ENCODE assay signal across 10 cellular contexts in genomic region chr9:137311171-137311970, GRCh38. TPM values are rescaled to one million over a fixed set of nuclear protein-coding genes. Genes with fewer than 3 reads are reported as not detected.
DNase-seq lines count a peak whose midpoint lies in the region; ATAC-seq and TF ChIP-seq lines count a peak whose summit lies in the region.
"Had no signal": no experiment of that assay in that cellular context is flagged by ENCODE, and none has a peak within 500 bp of the region (broad histone marks: within the 10 kb centered on the region; RNA-seq: fewer than 3 reads in every experiment).

No MANE protein-coding gene starts in this region.

- H3K23ac ChIP-seq in trophoblast cell (ENCODE audit: low read length) = no peak overlapping the region

- DNase-seq in Daoy (ENCODE audit: low read depth) = peak; percentile 84
- DNase-seq in MM.1S = no peak
- DNase-seq in trophoblast cell = peak; percentile 59 to 63
- no peak for DNase-seq in NCI-H524 (lab: John Stamatoyannopoulos, UW)
- no peak for DNase-seq in NCI-H748 (lab: John Stamatoyannopoulos, UW; ENCODE audit: unreplicated experiment)
- DNase-seq in GM23338 (ENCODE audit: low spot score) = no peak
- no peak for DNase-seq in NK-92 treated with Interleukin-12 subunit alpha and Interleukin-12 subunit beta, amount 100 ng/mL, for 24 hours (lab: John Stamatoyannopoulos, UW)
- DNase-seq: activated B cell treated with CpG ODN at 0.5 μM for 24 hours had no signal

- H3K4me3 ChIP-seq in MM.1S (ENCODE audit: low read length) = no peak overlapping the region
- H3K4me3 ChIP-seq in trophoblast cell (ENCODE audit: low read depth, low read length) = no peak overlapping the region
- no peak overlapping the region for H3K4me3 ChIP-seq in GM23338

- peak overlapping the region; percentile 51 for H3K27ac Mint-ChIP-seq in dendritic cell treated with granulocyte-macrophage colony-stimulating factor and Interleukin-4, amounts not matched to agents 40 ng/mL and 50 ng/mL, for 4 days
- no peak overlapping the region for H3K27ac Mint-ChIP-seq in GM23338
- H3K27ac Mint-ChIP-seq: activated B cell treated with CpG ODN at 0.5 μM for 24 hours had no signal

- H3K14ac ChIP-seq in trophoblast cell (ENCODE audit: low read length) = no peak overlapping the region

- TF ChIP-seq CTCF in MM.1S (IDR thresholded peaks at IDR 0.05; ENCODE audit: low read length) (no peak), GM23338 (conservative IDR thresholded peaks at IDR 0.05; ENCODE audit: low read depth in 2 of 2) (no peak)

- no peak overlapping the region for H4K12ac ChIP-seq in trophoblast cell (ENCODE audit: low read depth, low read length)

- H3K36me3 Mint-ChIP-seq in dendritic cell treated with granulocyte-macrophage colony-stimulating factor and Interleukin-4, amounts not matched to agents 40 ng/mL and 50 ng/mL, for 4 days (ENCODE audit: low read depth) = no peaks in the 10 kb centered on the region
- H3K36me3 Mint-ChIP-seq in GM23338 (ENCODE audit: low read depth) = no peaks in the 10 kb centered on the region

- H3K27me3 ChIP-seq in MM.1S (replicated peaks; ENCODE audit: insufficient read depth, low read length) (peaks cover 41% of the 10 kb centered on the region), trophoblast cell (ENCODE audit: insufficient read depth, low read length) (no peaks in the 10 kb centered on the region), GM23338 (ENCODE audit: insufficient read depth) (no peaks in the 10 kb centered on the region)

- no peak overlapping the region for H2BK120ac ChIP-seq in trophoblast cell (ENCODE audit: insufficient read depth, low read length, poor library complexity)

- H3K9me2 ChIP-seq in MM.1S (replicated peaks; ENCODE audit: insufficient read depth, low read length) = no peaks in the 10 kb centered on the region
- no peaks in the 10 kb centered on the region for H3K9me2 ChIP-seq in GM23338 (ENCODE audit: insufficient read depth)

- H3K4me1 Mint-ChIP-seq in dendritic cell treated with granulocyte-macrophage colony-stimulating factor and Interleukin-4, amounts not matched to agents 40 ng/mL and 50 ng/mL, for 4 days (ENCODE audit: low read depth) = peaks cover 23% of the 10 kb centered on the region
- peaks cover 11% of the 10 kb centered on the region for H3K4me1 Mint-ChIP-seq in GM23338

- peak overlapping the region; percentile 7; the same call in 1 of the 2 replicates for H3K4me2 ChIP-seq in MM.1S (ENCODE audit: low read depth, low read length)
- no peak overlapping the region for H3K4me2 ChIP-seq in trophoblast cell (ENCODE audit: low read length)
- H3K4me2 ChIP-seq in GM23338 = no peak overlapping the region

- H3K9me3 ChIP-seq in MM.1S (replicated peaks; ENCODE audit: insufficient read depth, low read length) (no peaks in the 10 kb centered on the region), trophoblast cell (ENCODE audit: insufficient read depth, low read depth, low read length) (no peaks in the 10 kb centered on the region)

- H3K9ac ChIP-seq in MM.1S (ENCODE audit: low read length) (no peak overlapping the region), trophoblast cell (ENCODE audit: low read length) (no peak overlapping the region)

- H3F3A ChIP-seq in MM.1S (ENCODE audit: insufficient read depth, low read length) (no peaks in the 10 kb centered on the region), GM23338 (replicated peaks; ENCODE audit: low read depth) (no peaks in the 10 kb centered on the region)

- peaks cover 54% of the 10 kb centered on the region for H3K27me3 Mint-ChIP-seq in dendritic cell treated with granulocyte-macrophage colony-stimulating factor and Interleukin-4, amounts not matched to agents 40 ng/mL and 50 ng/mL, for 4 days
- peaks cover 7% of the 10 kb centered on the region for H3K27me3 Mint-ChIP-seq in GM23338 (ENCODE audit: insufficient read depth, low read depth, poor library complexity)
- H3K27me3 Mint-ChIP-seq: activated B cell treated with CpG ODN at 0.5 μM for 24 hours had no signal

- no peak overlapping the region for H4K91ac ChIP-seq in trophoblast cell (ENCODE audit: low read depth, low read length)

- intact Hi-C loops in dendritic cell treated with granulocyte-macrophage colony-stimulating factor and Interleukin-4, amounts not matched to agents 40 ng/mL and 50 ng/mL, for 4 days (cut with micrococcal nuclease) = no loop called here

- no peak overlapping the region for H3K4me3 Mint-ChIP-seq in dendritic cell treated with granulocyte-macrophage colony-stimulating factor and Interleukin-4, amounts not matched to agents 40 ng/mL and 50 ng/mL, for 4 days
- H3K4me3 Mint-ChIP-seq in GM23338 = no peak overlapping the region
- H3K4me3 Mint-ChIP-seq: activated B cell treated with CpG ODN at 0.5 μM for 24 hours, neural crest cell had no signal

- H3K79me1 ChIP-seq in trophoblast cell (ENCODE audit: low read length) = peaks cover 2% of the 10 kb centered on the region

- H2BK12ac ChIP-seq in trophoblast cell (ENCODE audit: low read length) = no peak overlapping the region

- no peak overlapping the region for H4K8ac ChIP-seq in trophoblast cell (ENCODE audit: low read depth, low read length)

- no peaks in the 10 kb centered on the region; the same call in 1 of the 2 replicates for H3K4me1 ChIP-seq in MM.1S (ENCODE audit: low read length)
- H3K4me1 ChIP-seq in trophoblast cell (ENCODE audit: control insufficient read depth in 1 of 2, insufficient read depth in 2 of 2, low read length in 2 of 2) = peaks cover 3 to 6% of the 10 kb centered on the region in 2 experiments
- peaks cover 8% of the 10 kb centered on the region; the same call in 1 of the 2 replicates for H3K4me1 ChIP-seq in GM23338 (ENCODE audit: insufficient read depth)

- no peak overlapping the region for H3K27ac ChIP-seq in MM.1S (ENCODE audit: low read length)
- H3K27ac ChIP-seq in trophoblast cell (ENCODE audit: low read depth, low read length) = no peak overlapping the region
- no peak overlapping the region for H3K27ac ChIP-seq in GM23338 (ENCODE audit: low read depth)

- no peak overlapping the region for H2AFZ ChIP-seq in MM.1S (ENCODE audit: low read length)
- H2AFZ ChIP-seq in trophoblast cell (ENCODE audit: insufficient read depth, low read length, poor library complexity) = no peak overlapping the region
- H2AFZ ChIP-seq in GM23338 = no peak overlapping the region

- H3K4ac ChIP-seq in trophoblast cell (ENCODE audit: low read depth, low read length) = no peak overlapping the region

- H4K20me1 ChIP-seq in MM.1S (ENCODE audit: insufficient read depth, low read length) = no peaks in the 10 kb centered on the region
- H4K20me1 ChIP-seq in GM23338 (replicated peaks; ENCODE audit: insufficient read depth) = no peaks in the 10 kb centered on the region

- H2BK5ac ChIP-seq in trophoblast cell (ENCODE audit: low read depth, low read length, poor library complexity) = no peak overlapping the region

- H3K36me3 ChIP-seq in MM.1S (replicated peaks; ENCODE audit: insufficient read depth, low read length) (no peaks in the 10 kb centered on the region), trophoblast cell (ENCODE audit: control insufficient read depth in 1 of 2, insufficient read depth in 2 of 2, low read length in 2 of 2) (no peaks in the 10 kb centered on the region), GM23338 (ENCODE audit: insufficient read depth) (no peaks in the 10 kb centered on the region)

- no peak overlapping the region for H3K18ac ChIP-seq in trophoblast cell (ENCODE audit: low read length)

- H3K79me2 ChIP-seq in MM.1S (ENCODE audit: low read length) (no peaks in the 10 kb centered on the region), trophoblast cell (ENCODE audit: control insufficient read depth, insufficient read depth, low read length, poor library complexity) (no peaks in the 10 kb centered on the region), GM23338 (replicated peaks; ENCODE audit: insufficient read depth) (no peaks in the 10 kb centered on the region)

- H2AK5ac ChIP-seq in trophoblast cell (ENCODE audit: low read length) = no peak overlapping the region

- H3K9me3 Mint-ChIP-seq in dendritic cell treated with granulocyte-macrophage colony-stimulating factor and Interleukin-4, amounts not matched to agents 40 ng/mL and 50 ng/mL, for 4 days = no peaks in the 10 kb centered on the region
- H3K9me3 Mint-ChIP-seq in GM23338 = no peaks in the 10 kb centered on the region
- H3K9me3 Mint-ChIP-seq: activated B cell treated with CpG ODN at 0.5 μM for 24 hours, neural crest cell had no signal

- no CpG with 5 or more reads among the region's 27 CpGs for WGBS in trophoblast cell (ENCODE audit: extremely low coverage, insufficient coverage, insufficient read length)

- ATAC-seq in GM23338 = no peak

TF ChIP-seq in GM23338, 12 proteins besides CTCF, POLR2A, EP300 and RAD21:
- TF ChIP-seq, protein P1, sequence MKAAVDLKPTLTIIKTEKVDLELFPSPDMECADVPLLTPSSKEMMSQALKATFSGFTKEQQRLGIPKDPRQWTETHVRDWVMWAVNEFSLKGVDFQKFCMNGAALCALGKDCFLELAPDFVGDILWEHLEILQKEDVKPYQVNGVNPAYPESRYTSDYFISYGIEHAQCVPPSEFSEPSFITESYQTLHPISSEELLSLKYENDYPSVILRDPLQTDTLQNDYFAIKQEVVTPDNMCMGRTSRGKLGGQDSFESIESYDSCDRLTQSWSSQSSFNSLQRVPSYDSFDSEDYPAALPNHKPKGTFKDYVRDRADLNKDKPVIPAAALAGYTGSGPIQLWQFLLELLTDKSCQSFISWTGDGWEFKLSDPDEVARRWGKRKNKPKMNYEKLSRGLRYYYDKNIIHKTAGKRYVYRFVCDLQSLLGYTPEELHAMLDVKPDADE (IDR thresholded peaks at IDR 0.05) = no peak
- TF ChIP-seq ZNF114 (CRISPR knock-in tag; IDR thresholded peaks at IDR 0.05) (no peak), STAT1 (IDR thresholded peaks at IDR 0.05; ENCODE audit: unreplicated experiment) (no peak)
TF ChIP-seq in GM23338: peak in this region for 0.

RNA-seq across cellular contexts. Expression of gene NRARP, which starts 9.3 kb away (rescaled TPM):
- 3.5 and 10.0 TPM in 2 replicates for total RNA-seq in Daoy (2014; rRNA removed; shearing (Covaris generic))
- polyA plus RNA-seq in trophoblast cell (2013) = 1.6 and 1.7 TPM in 2 replicates
- 39.0 and 55.1 TPM in 2 replicates for total RNA-seq in GM23338 (2014; rRNA removed; shearing (Covaris generic))
- polyA plus RNA-seq in GM23338 (2016; fragmentation: Nextera tagmentation; extraction: Ambion mirVana) = 4.0 and 4.8 TPM in 2 replicates

RNA-seq across cellular contexts. Expression of gene TOR4A, which starts 33.8 kb away (rescaled TPM):
- total RNA-seq in Daoy (2014; rRNA removed; shearing (Covaris generic)) = 13.4 and 18.7 TPM in 2 replicates
- polyA plus RNA-seq in trophoblast cell (2013) = 6.7 and 6.8 TPM in 2 replicates
- 14.4 and 19.0 TPM in 2 replicates for total RNA-seq in GM23338 (2014; rRNA removed; shearing (Covaris generic))
- 2.0 and 2.1 TPM in 2 replicates for polyA plus RNA-seq in GM23338 (2016; fragmentation: Nextera tagmentation; extraction: Ambion mirVana)

RNA-seq across cellular contexts. Expression of gene NELFB, which starts 56.2 kb away (rescaled TPM):
- 62.2 and 74.7 TPM in 2 replicates for total RNA-seq in Daoy (2014; rRNA removed; shearing (Covaris generic))
- polyA plus RNA-seq in trophoblast cell (2013) = 33.0 and 34.2 TPM in 2 replicates
- 79.5 and 97.3 TPM in 2 replicates for total RNA-seq in GM23338 (2014; rRNA removed; shearing (Covaris generic))
- 30.0 and 31.2 TPM in 2 replicates for polyA plus RNA-seq in GM23338 (2016; fragmentation: Nextera tagmentation; extraction: Ambion mirVana)

Comparison
In these comparisons a context has a peak if more than half of its experiments do, and no peak if none do; other contexts are left out.
1. DNase-seq: peak in Daoy (single experiment) and trophoblast cell (2 of 2); none in MM.1S (single experiment), NCI-H524 (0 of 2), NCI-H748 (single experiment), GM23338 (single experiment) and NK-92 treated with Interleukin-12 subunit alpha and Interleukin-12 subunit beta, amount 100 ng/mL, for 24 hours (single experiment).